In genomic region chr2:42171396-42171971, GRCh38 we compare ENCODE assay signal across 8 cellular contexts. TPM values are rescaled to one million over a fixed set of nuclear protein-coding genes. Genes with fewer than 3 reads are reported as not detected.
DNase-seq lines count a peak whose midpoint lies in the region; ATAC-seq and TF ChIP-seq lines count a peak whose summit lies in the region.

No MANE protein-coding gene starts in this region.

- no peak for TF ChIP-seq CTCF in stomach (IDR thresholded peaks at IDR 0.05)

- H3K27ac ChIP-seq in HUES48 (ENCODE audit: low read depth, low read length) (peak overlapping the region; percentile 55), stomach (peak overlapping the region; percentile 60 to 95 (median 90))
- H3K27ac ChIP-seq in effector memory CD4-positive, alpha-beta T cell (ENCODE audit: insufficient read depth, low read length, poor library complexity, severe bottlenecking), result peak overlapping the region; percentile 91

- TF ChIP-seq EP300 in stomach (IDR thresholded peaks at IDR 0.05), result no peak

- DNase-seq in NCI-H82 (lab: John Stamatoyannopoulos, UW) (peak; percentile 65), NCI-H82 treated with DMSO at 0.1 percent for 48 hours (lab: John Stamatoyannopoulos, UW; ENCODE audit: unreplicated experiment) (no peak), stomach (no peak), sciatic nerve (ENCODE audit: low spot score) (no peak)
- no peak for DNase-seq in effector memory CD4-positive, alpha-beta T cell
- DNase-seq in activated naive CD4-positive, alpha-beta T cell treated with Interleukin-2 at 50 U/mL for 16 hours, result no peak
- no peak for DNase-seq in activated CD4-positive, alpha-beta T cell treated with anti-CD3 and anti-CD28 coated beads, Interleukin-2, amount 50 U/mL, for 48 hours

- H3K36me3 ChIP-seq in HUES48 (ENCODE audit: control insufficient read depth, insufficient read depth, low read length) (no peaks in the 10 kb centered on the region), stomach (no peaks in the 10 kb centered on the region)
- H3K36me3 ChIP-seq in effector memory CD4-positive, alpha-beta T cell (ENCODE audit: control insufficient read depth, insufficient read depth, low read length), result no peaks in the 10 kb centered on the region

- WGBS in stomach, 5 donors, result 30 to 57% (median 45%) methylated on average over 3 of the region's 3 CpGs

- ATAC-seq in sciatic nerve, result no peak

- H3K9me3 ChIP-seq in HUES48 (ENCODE audit: control insufficient read depth, insufficient read depth, low read length) (no peaks in the 10 kb centered on the region), stomach (no peaks in the 10 kb centered on the region)
- no peaks in the 10 kb centered on the region for H3K9me3 ChIP-seq in effector memory CD4-positive, alpha-beta T cell (ENCODE audit: control insufficient read depth, low read length)

- intact Hi-C loops in stomach (cut with DNase I; ENCODE audit: low total_unique reads), result no loop called here
- intact Hi-C loops in sciatic nerve (cut with DNase I), result no loop called here

- H3K9ac ChIP-seq in HUES48 (ENCODE audit: low read depth, low read length), result no peak overlapping the region

- H3K4me3 ChIP-seq in HUES48 (ENCODE audit: low read depth, low read length) (peak overlapping the region; percentile 90), stomach (peak overlapping the region; percentile 63 to 84 (median 69))
- peak overlapping the region; percentile 80 for H3K4me3 ChIP-seq in effector memory CD4-positive, alpha-beta T cell (ENCODE audit: insufficient read depth, low read depth, low read length, poor library complexity, severe bottlenecking)

- no peak for TF ChIP-seq POLR2A in stomach (IDR thresholded peaks at IDR 0.05)

- H3K27me3 ChIP-seq in HUES48 (ENCODE audit: control insufficient read depth, insufficient read depth, low read length) (no peaks in the 10 kb centered on the region), stomach (no peaks in the 10 kb centered on the region)
- H3K27me3 ChIP-seq in effector memory CD4-positive, alpha-beta T cell (replicated peaks; ENCODE audit: control insufficient read depth, insufficient read depth, low read length, poor library complexity, severe bottlenecking), result no peaks in the 10 kb centered on the region

- H3K4me1 ChIP-seq in HUES48 (ENCODE audit: control insufficient read depth, insufficient read depth, low read length) (peaks cover 31% of the 10 kb centered on the region), stomach (peaks cover 19 to 50% (median 36%) of the 10 kb centered on the region in 4 donors)
- peaks cover 8% of the 10 kb centered on the region for H3K4me1 ChIP-seq in effector memory CD4-positive, alpha-beta T cell (ENCODE audit: control insufficient read depth, insufficient read depth, low read length, poor library complexity, severe bottlenecking)

RNA-seq across cellular contexts. Expression of gene EML4, which starts 2.3 kb away (rescaled TPM):
- total RNA-seq in stomach (100 to 1,000 TPM in 1 of 5 donors, 10 to 100 TPM in 4; 24.6 to 292 (median 65.3) TPM), sciatic nerve (59.5 TPM)
- polyA plus RNA-seq in stomach, result 10 to 100 TPM; 10.2 to 13.3 (median 10.5) TPM
